Comparison of ENCODE assay signal across 24 cellular contexts in the genomic region with DNA sequence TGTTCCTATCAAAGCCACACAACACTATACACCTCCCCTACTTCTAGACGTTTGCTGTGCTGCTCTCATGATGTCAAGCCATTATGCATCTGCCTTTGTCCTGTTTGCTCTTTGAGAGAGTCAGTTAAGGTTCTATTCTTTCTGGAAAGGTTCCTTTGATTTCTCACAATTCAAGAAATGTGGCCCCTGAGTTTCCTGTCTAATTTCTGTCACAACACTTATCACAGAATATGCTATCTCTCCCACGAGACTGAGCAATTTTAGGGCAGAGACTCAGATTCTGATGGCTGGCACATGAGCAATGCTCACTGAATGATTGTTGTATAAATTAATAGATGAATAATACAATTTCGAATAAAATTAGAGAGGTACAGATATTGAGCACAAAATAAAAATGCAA.
"Had no signal": no experiment of that assay in that cellular context is flagged by ENCODE, and none has a peak within 500 bp of the region (broad histone marks: within the 10 kb centered on the region; RNA-seq: fewer than 3 reads in every experiment).

No MANE protein-coding gene starts in this region.

- H3K4me1 ChIP-seq: stomach, suprapubic skin, testis, thyroid gland, tibial artery, transverse colon, upper lobe of left lung, upper lobe of right lung, uterus, vagina had no signal

- H3K4me3 ChIP-seq: stomach, suprapubic skin, testis, thoracic aorta, thyroid gland, tibial artery, tibial nerve, transverse colon, upper lobe of left lung, upper lobe of right lung, uterus, vagina had no signal

- H3K27ac ChIP-seq: stomach, suprapubic skin, testis, thoracic aorta, thyroid gland, tibial artery, tibial nerve, transverse colon, upper lobe of left lung, upper lobe of right lung, uterus, vagina had no signal

- H3K36me3 ChIP-seq: stomach, suprapubic skin, thoracic aorta, thyroid gland, tibial artery, tibial nerve, transverse colon, upper lobe of left lung, upper lobe of right lung, uterus, vagina had no signal

- H3K9me3 ChIP-seq: stomach, suprapubic skin, testis, thoracic aorta, thyroid gland, tibial artery, tibial nerve, transverse colon, upper lobe of left lung, upper lobe of right lung, uterus, vagina had no signal

- H3K27me3 ChIP-seq: stomach, suprapubic skin, testis, thyroid gland, tibial artery, tibial nerve, transverse colon, upper lobe of left lung, upper lobe of right lung, uterus, vagina had no signal

- DNase-seq: stimulated activated CD4-positive, alpha-beta T cell treated with anti-CD3 and anti-CD28 coated beads, Interleukin-2, amount 100 ng/mL, for 48 hours; stimulated activated CD4-positive, alpha-beta T cell treated with anti-CD3 and anti-CD28 coated beads, Interleukin-4, amount 100 ng/mL, for 1 hour; stimulated activated CD4-positive, alpha-beta T cell treated with anti-CD3 and anti-CD28 coated beads, Interleukin-4, amount 100 ng/mL, for 24 hours; stimulated activated CD4-positive, alpha-beta T cell treated with anti-CD3 and anti-CD28 coated beads, Interleukin-4, amount 100 ng/mL, for 4 hours; stimulated activated CD8-positive, alpha-beta memory T cell treated with anti-CD3 and anti-CD28 coated beads, Interleukin-4, amount 100 ng/mL, for 48 hours; stimulated activated naive B cell treated with anti-CD40 and anti-IgM and Interleukin-4, amounts not matched to agents 10 μg/mL and 1 μg/mL and 100 μg/mL, for 72 hours; stimulated activated naive CD4-positive, alpha-beta T cell; stimulated activated naive CD4-positive, alpha-beta T cell treated with Interleukin-2 at 50 U/mL for 16 hours; stimulated activated naive CD8-positive, alpha-beta T cell treated with anti-CD3 and anti-CD28 coated beads, Interleukin-15, amount 100 ng/mL, for 72 hours; stimulated activated naive CD8-positive, alpha-beta T cell treated with anti-CD3 and anti-CD28 coated beads, Interleukin-15, Interleukin-2, amounts not matched to agents 100 U/mL and 50 U/mL, for 24 hours; stomach; substantia nigra; testis; thyroid gland; tibial artery; transverse colon; trophoblast cell; upper lobe of left lung; upper lobe of right lung; uterus had no signal
